1 cellular context compared by ENCODE assay signal in genomic region chr7:66075590-66076458, GRCh38.
A peak's percentile ranks its signal among the peaks of the same experiment; 100 is the strongest.
TF ChIP-seq lines count a peak whose summit lies in the region.

ASL (plus strand) TSS chr7:66075819; CDS start chr7:66076082, 263 bp downstream.

TF ChIP-seq in K562, 482 proteins besides CTCF, POLR2A, EP300 and RAD21 (continued from another document and continues in another):
- TF ChIP-seq CREB5 (CRISPR knock-in tag; IDR thresholded peaks at IDR 0.05) (no peak), KAT2B (IDR thresholded peaks at IDR 0.05; ENCODE audit: low read depth, low read length) (no peak), ATF1 (CRISPR knock-in tag; IDR thresholded peaks at IDR 0.05) (no peak), ATF1 (tag; IDR thresholded peaks at IDR 0.05) (peak; percentile 94), ZNF134 (CRISPR knock-in tag; conservative IDR thresholded peaks at IDR 0.05) (no peak), ZFP91 (CRISPR knock-in tag; IDR thresholded peaks at IDR 0.05) (no peak), DLX4 (CRISPR knock-in tag; IDR thresholded peaks at IDR 0.05) (no peak), RBM25 (IDR thresholded peaks at IDR 0.05; ENCODE audit: low read depth, low read length, severe bottlenecking) (peak; percentile 100), GATAD2B (IDR thresholded peaks at IDR 0.05; ENCODE audit: borderline replicate concordance) (no peak), ZFP36 (IDR thresholded peaks at IDR 0.05; ENCODE audit: low read depth, low read length, partially characterized antibody) (no peak), ETV6 (IDR thresholded peaks at IDR 0.05; ENCODE audit: borderline replicate concordance in 1 of 2, low read depth in 2 of 2, low read length in 1 of 2) (no peak), ETV6 (CRISPR knock-in tag; IDR thresholded peaks at IDR 0.05; ENCODE audit: borderline replicate concordance) (no peak), ZFP1 (CRISPR knock-in tag; IDR thresholded peaks at IDR 0.05) (no peak), ZNF398 (CRISPR knock-in tag; IDR thresholded peaks at IDR 0.05) (no peak), EWSR1 (IDR thresholded peaks at IDR 0.05; ENCODE audit: borderline replicate concordance, low read depth, partially characterized antibody) (no peak), GTF2A2 (tag; IDR thresholded peaks at IDR 0.05) (0 out of 2 replicates have a peak, but pooled peaks have one; percentile 21), SP1 (CRISPR knock-in tag; IDR thresholded peaks at IDR 0.05) (peak; percentile 95), ZHX1 (conservative IDR thresholded peaks at IDR 0.05; ENCODE audit: low read length) (no peak), PURB (CRISPR knock-in tag; IDR thresholded peaks at IDR 0.05; ENCODE audit: low read depth) (no peak), GTF2B (IDR thresholded peaks at IDR 0.05; ENCODE audit: extremely low read depth, insufficient read length) (peak; percentile 23), FOS (IDR thresholded peaks at IDR 0.05; ENCODE audit: extremely low read depth, insufficient read length) (peak; percentile 87), ZC3H4 (CRISPR knock-in tag; IDR thresholded peaks at IDR 0.05; ENCODE audit: borderline replicate concordance) (no peak), ZSCAN32 (CRISPR knock-in tag; IDR thresholded peaks at IDR 0.05) (no peak), MLLT1 (IDR thresholded peaks at IDR 0.05) (no peak), FOXP1 (CRISPR knock-in tag; IDR thresholded peaks at IDR 0.05) (no peak), AFF1 (IDR thresholded peaks at IDR 0.05; ENCODE audit: low read depth in 1 of 2, partially characterized antibody in 2 of 2) (no peak), CAMTA2 (CRISPR knock-in tag; conservative IDR thresholded peaks at IDR 0.05) (no peak), ZNF592 (IDR thresholded peaks at IDR 0.05) (no peak), TCF15 (CRISPR knock-in tag; IDR thresholded peaks at IDR 0.05) (no peak), ZNF668 (CRISPR knock-in tag; IDR thresholded peaks at IDR 0.05) (no peak), ZNF384 (IDR thresholded peaks at IDR 0.05; ENCODE audit: low read depth, low read length) (no peak), NRF1 (conservative IDR thresholded peaks at IDR 0.05 in 1 of 2, IDR thresholded peaks at IDR 0.05 in 1 of 2) (peak; percentile 80 to 85), ELF4 (CRISPR knock-in tag; IDR thresholded peaks at IDR 0.05) (no peak), MAFK (IDR thresholded peaks at IDR 0.05; ENCODE audit: low read length) (no peak), PREB (CRISPR knock-in tag; IDR thresholded peaks at IDR 0.05) (peak; percentile 93; the same call in 1 of the 2 replicates), HCFC1 (IDR thresholded peaks at IDR 0.05; ENCODE audit: low read depth, low read length) (no peak; the same call in 1 of the 2 replicates), ZNF695 (CRISPR knock-in tag; IDR thresholded peaks at IDR 0.05) (no peak), CXXC5 (CRISPR knock-in tag; IDR thresholded peaks at IDR 0.05) (peak; percentile 93)
